Comparison of ENCODE assay signal across 8 cellular contexts in the genomic region with DNA sequence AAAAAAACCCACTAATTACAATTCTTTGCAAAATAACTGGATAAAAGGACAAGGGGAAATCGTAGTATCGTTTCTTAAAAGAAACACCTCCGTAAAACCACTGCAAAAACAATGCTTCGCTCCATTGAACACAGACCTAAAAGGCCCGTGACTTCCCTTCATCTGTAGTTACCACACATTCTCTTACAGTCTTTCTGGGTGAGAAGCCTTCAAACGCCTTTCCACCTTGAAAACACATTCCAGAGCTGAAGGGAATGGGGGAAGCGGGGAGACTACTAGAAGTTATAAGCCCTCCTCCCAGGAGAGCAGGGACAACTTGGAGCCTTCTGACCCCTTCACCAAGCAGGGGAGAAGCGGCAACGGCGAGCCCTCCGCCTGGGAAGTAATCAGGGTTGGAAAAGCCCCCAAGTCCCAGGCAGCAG. TPM values are rescaled to one million over a fixed set of nuclear protein-coding genes. Genes with fewer than 3 reads are reported as not detected.
DNase-seq lines count a peak whose midpoint lies in the region; ATAC-seq lines count a peak whose summit lies in the region.

No MANE protein-coding gene starts in this region.

- peak overlapping the region; percentile 96 for H3K4me3 Mint-ChIP-seq in natural killer cell treated with Interleukin-12 subunit alpha and Interleukin-12 subunit beta and Interleukin-15 and Interleukin-18, amount 100 ng/mL, for 72 hours

- peaks cover 9% of the 10 kb centered on the region for H3K36me3 Mint-ChIP-seq in natural killer cell treated with Interleukin-12 subunit alpha and Interleukin-12 subunit beta and Interleukin-15 and Interleukin-18, amount 100 ng/mL, for 72 hours

- peaks cover 23 to 32% of the 10 kb centered on the region in 2 donors for H3K4me1 Mint-ChIP-seq in natural killer cell treated with Interleukin-12 subunit alpha and Interleukin-12 subunit beta and Interleukin-15 and Interleukin-18, amount 100 ng/mL, for 72 hours (ENCODE audit: low read depth in 2 of 2)

- H3K27ac Mint-ChIP-seq in natural killer cell treated with Interleukin-12 subunit alpha and Interleukin-12 subunit beta and Interleukin-15 and Interleukin-18, amount 100 ng/mL, for 72 hours = peak overlapping the region; percentile 76 to 97

- DNase-seq in DMS 273 (lab: John Stamatoyannopoulos, UW; ENCODE audit: unreplicated experiment) = peak; percentile 56
- DNase-seq in DMS 273 treated with DMSO at 0.1 percent for 48 hours (lab: John Stamatoyannopoulos, UW) = no peak
- DNase-seq in UCSD-AML1 (lab: John Stamatoyannopoulos, UW; ENCODE audit: unreplicated experiment) = peak; percentile 49
- peak; percentile 39 for DNase-seq in fibroblast of peridontal ligament (ENCODE audit: extremely low read depth)
- DNase-seq in natural killer cell treated with Interleukin-12 subunit alpha and Interleukin-12 subunit beta and Interleukin-15 and Interleukin-18, amount 100 ng/mL, for 72 hours (ENCODE audit: low spot score) = no peak
- DNase-seq in epidermal melanocyte (ENCODE audit: insufficient read length, low spot score) = no peak

- H3K9me3 Mint-ChIP-seq in natural killer cell treated with Interleukin-12 subunit alpha and Interleukin-12 subunit beta and Interleukin-15 and Interleukin-18, amount 100 ng/mL, for 72 hours = no peaks in the 10 kb centered on the region

- ATAC-seq in GM21367 (IDR thresholded peaks at IDR 0.05; ENCODE audit: unreplicated experiment) = peak; percentile 49
- peak; percentile 37 for ATAC-seq in HG03558 (IDR thresholded peaks at IDR 0.05; ENCODE audit: extremely low read depth, unreplicated experiment)
- ATAC-seq in natural killer cell treated with Interleukin-12 subunit alpha and Interleukin-12 subunit beta and Interleukin-15 and Interleukin-18, amount 100 ng/mL, for 72 hours = peak in 1 of 2 donors; percentile 45

- H3K27me3 Mint-ChIP-seq in natural killer cell treated with Interleukin-12 subunit alpha and Interleukin-12 subunit beta and Interleukin-15 and Interleukin-18, amount 100 ng/mL, for 72 hours = no peaks in the 10 kb centered on the region

RNA-seq across cellular contexts. Expression of a gene that starts 0.5 kb away (rescaled TPM):
- total RNA-seq in natural killer cell treated with Interleukin-12 subunit alpha and Interleukin-12 subunit beta and Interleukin-15 and Interleukin-18, amount 100 ng/mL, for 72 hours = 10 to 100 TPM; 33.9 to 39.2 TPM

Comparison
In these comparisons a context has a peak if more than half of its experiments do, and no peak if none do; other contexts are left out.
1. DNase-seq: peak in DMS 273 (single experiment), UCSD-AML1 (single experiment) and fibroblast of peridontal ligament (single experiment); none in DMS 273 treated with DMSO at 0.1 percent for 48 hours (single experiment), natural killer cell treated with Interleukin-12 subunit alpha and Interleukin-12 subunit beta and Interleukin-15 and Interleukin-18, amount 100 ng/mL, for 72 hours (single experiment) and epidermal melanocyte (single experiment).